27 cellular contexts compared by ENCODE assay signal in the genomic region with DNA sequence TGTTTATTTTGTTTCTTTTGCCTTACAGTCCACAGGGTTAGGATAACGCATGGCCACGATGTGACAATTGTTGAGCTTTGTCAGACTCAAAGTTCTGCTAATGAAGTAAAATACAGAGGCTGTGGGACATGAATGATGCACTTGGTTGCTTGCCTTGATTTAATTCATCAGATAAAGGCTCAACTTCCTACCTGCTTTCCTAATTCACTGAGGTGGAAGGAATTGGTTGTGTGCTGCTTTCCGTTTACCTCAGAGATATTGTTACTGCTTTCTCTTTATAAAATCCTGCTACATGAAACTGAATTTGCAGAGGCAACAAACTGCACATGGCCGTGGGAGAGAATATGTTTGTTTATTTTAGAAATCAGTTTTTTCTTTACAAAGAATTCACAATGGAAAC. TPM values are rescaled to one million over a fixed set of nuclear protein-coding genes. Genes with fewer than 3 reads are reported as not detected.
"Had no signal": no experiment of that assay in that cellular context is flagged by ENCODE, and none has a peak within 500 bp of the region (broad histone marks: within the 10 kb centered on the region; RNA-seq: fewer than 3 reads in every experiment).

No MANE protein-coding gene starts in this region.

- DNase-seq: dorsolateral prefrontal cortex; effector CD4-positive, alpha-beta T cell; foreskin fibroblast; heart left ventricle; left cardiac atrium; left lung; naive thymus-derived CD8-positive, alpha-beta T cell; nephron progenitor cell; occipital lobe; ovary; posterior cingulate gyrus; psoas muscle; right cardiac atrium; sigmoid colon; stimulated activated CD4-positive, alpha-beta T cell treated with anti-CD3 and anti-CD28 coated beads, Interleukin-2, amount 100 ng/mL, for 24 hours; stimulated activated CD4-positive, alpha-beta T cell treated with anti-CD3 and anti-CD28 coated beads, Interleukin-4, amount 100 ng/mL, for 24 hours; transverse colon; upper lobe of right lung; uterus had no signal

- H3K36me3 ChIP-seq: gastroesophageal sphincter, heart left ventricle, left lung, ovary, sigmoid colon, suprapubic skin, transverse colon, upper lobe of right lung, uterus had no signal

- H3K4me2 ChIP-seq: hepatocyte had no signal

- H3K79me2 ChIP-seq: hepatocyte had no signal

- H3K27ac ChIP-seq: dorsolateral prefrontal cortex, epithelial cell of prostate, gastroesophageal sphincter, heart left ventricle, hepatocyte, left lung, ovary, psoas muscle, sigmoid colon, suprapubic skin, transverse colon, upper lobe of right lung, uterus had no signal

- H3K27me3 ChIP-seq: gastroesophageal sphincter, heart left ventricle, hepatocyte, left lung, ovary, sigmoid colon, suprapubic skin, transverse colon, upper lobe of right lung, uterus had no signal

- H3K4me1 ChIP-seq: gastroesophageal sphincter, heart left ventricle, left lung, psoas muscle, sigmoid colon, suprapubic skin, transverse colon, upper lobe of right lung, uterus had no signal

- ATAC-seq: esophagus mucosa; gastroesophageal sphincter; heart left ventricle; left cardiac atrium; left lung; naive thymus-derived CD8-positive, alpha-beta T cell; psoas muscle; right cardiac atrium; stimulated activated memory B cell treated with anti-CD40 and anti-IgM and Interleukin-4, amounts not matched to agents 10 μg/mL and 1 μg/mL and 100 μg/mL, for 72 hours; upper lobe of right lung had no signal

- FAIRE-seq: colon, islet of Langerhans had no signal

- H3K4me3 ChIP-seq: dorsolateral prefrontal cortex, gastroesophageal sphincter, heart left ventricle, hepatocyte, left lung, ovary, psoas muscle, sigmoid colon, suprapubic skin, transverse colon, upper lobe of right lung, uterus had no signal

RNA-seq across cellular contexts. Expression of a gene that starts 6.6 kb away (rescaled TPM):
- polyA plus RNA-seq: heart left ventricle; hepatocyte; naive thymus-derived CD8-positive, alpha-beta T cell; ovary; psoas muscle; right cardiac atrium had no signal
